Comparison of ENCODE assay signal across 14 cellular contexts in genomic region chr10:114683593-114683992, GRCh38. TPM values are rescaled to one million over a fixed set of nuclear protein-coding genes. Genes with fewer than 3 reads are reported as not detected.
DNase-seq lines count a peak whose midpoint lies in the region; ATAC-seq and TF ChIP-seq lines count a peak whose summit lies in the region.
"Had no signal": no experiment of that assay in that cellular context is flagged by ENCODE, and none has a peak within 500 bp of the region (broad histone marks: within the 10 kb centered on the region; RNA-seq: fewer than 3 reads in every experiment).

No MANE protein-coding gene starts in this region.

- ATAC-seq in SK-N-SH treated with all-trans-retinoic acid at 6 μM for 48 hours (no peak), left cardiac atrium (peak; percentile 29 to 42), HG03108 (IDR thresholded peaks at IDR 0.05; ENCODE audit: unreplicated experiment) (no peak), GM18498 (IDR thresholded peaks at IDR 0.05; ENCODE audit: unreplicated experiment) (no peak)
- ATAC-seq: activated T-cell treated with anti-CD3 and anti-CD28 coated beads, Interleukin-2, amount 50 U/mL, for 72 hours; stimulated activated naive CD8-positive, alpha-beta T cell treated with anti-CD3 and anti-CD28 coated beads, Interleukin-15, amount 100 ng/mL, for 72 hours had no signal

- no peaks in the 10 kb centered on the region for H3K9me3 ChIP-seq in SK-N-SH
- H3K9me3 ChIP-seq: prostate gland had no signal

- no peak for TF ChIP-seq EP300 in SK-N-SH (IDR thresholded peaks at IDR 0.05; ENCODE audit: borderline replicate concordance in 1 of 2, low read depth in 1 of 2, low read length in 1 of 2)

- H3K4me3 ChIP-seq in SK-N-SH (ENCODE audit: low read depth in 2 of 2, low read length in 1 of 2) (peak overlapping the region in 1 of 2 experiments; percentile 29; a peak in 1 of 4 replicates), rectal smooth muscle tissue (ENCODE audit: low read length) (peak overlapping the region; percentile 25)
- H3K4me3 ChIP-seq: prostate gland had no signal

- POLR2A ChIA-PET in SK-N-SH (lab: Yijun Ruan, JAX) = no interaction called here

- no peak overlapping the region for H3K4me2 ChIP-seq in SK-N-SH

- no peaks in the 10 kb centered on the region; the same call in 1 of the 2 replicates for H3K79me2 ChIP-seq in SK-N-SH (ENCODE audit: insufficient read depth)

- peaks cover 25% of the 10 kb centered on the region for H3F3A ChIP-seq in SK-N-SH (replicated peaks; ENCODE audit: insufficient read depth)

- intact Hi-C loops in left cardiac atrium (cut with DNase I) = loop anchor here in 1 of 2 donors (5.0 kb wide), 1 partner anchor 51 kb away; no protein-coding TSS in a partner anchor

- no peak overlapping the region for H2AFZ ChIP-seq in SK-N-SH (ENCODE audit: low read depth)

- WGBS in SK-N-SH (ENCODE audit: low lambda C conversion rate) = 96% methylated on average over 6 of the region's 9 CpGs

- DNase-seq in SK-N-SH (no peak), left cardiac atrium (peak; percentile 41), SKM-1 (lab: John Stamatoyannopoulos, UW; ENCODE audit: unreplicated experiment) (no peak), NOMO-1 treated with DMSO at 0.1 percent for 48 hours (lab: John Stamatoyannopoulos, UW; ENCODE audit: unreplicated experiment) (no peak)
- DNase-seq: 8988T; activated CD4-positive, CD25-positive, alpha-beta regulatory T cell treated with anti-CD3 and anti-CD28 coated beads, Interleukin-2, amount 50 U/mL, for 72 hours; activated T-cell treated with anti-CD3 and anti-CD28 coated beads, Interleukin-2, amount 50 U/mL, for 72 hours; NCI-H2029 treated with DMSO at 0.1 percent for 48 hours; stimulated activated naive CD8-positive, alpha-beta T cell treated with anti-CD3 and anti-CD28 coated beads, Interleukin-15, amount 100 ng/mL, for 72 hours had no signal

- H3K27ac ChIP-seq in SK-N-SH (ENCODE audit: low read depth in 2 of 2, low read length in 1 of 2) (peak overlapping the region; percentile 88 to 94; a peak in 2 of 4 replicates), rectal smooth muscle tissue (ENCODE audit: low read depth, low read length) (peak overlapping the region; percentile 62)

- CTCF ChIA-PET in SK-N-SH (lab: Yijun Ruan, JAX) = interaction anchor here (0.9 to 1.0 kb wide), 3 partner anchors 11 to 29 kb away, joined by 3 read pairs; no protein-coding TSS in a partner anchor

- H3K4me1 ChIP-seq in SK-N-SH (ENCODE audit: control insufficient read depth in 1 of 2, insufficient read depth in 2 of 2, low read depth in 1 of 2, low read length in 1 of 2) (peaks cover 35 to 40% of the 10 kb centered on the region in 2 experiments; a peak in 3 of 4 replicates), rectal smooth muscle tissue (ENCODE audit: control insufficient read depth, insufficient read depth, low read length) (peaks cover 8% of the 10 kb centered on the region)
- H3K4me1 ChIP-seq: prostate gland had no signal

- no peaks in the 10 kb centered on the region for H3K36me3 ChIP-seq in SK-N-SH (replicated peaks in 1 of 2; ENCODE audit: control insufficient read depth in 1 of 2, insufficient read depth in 2 of 2, low read length in 1 of 2)
- H3K36me3 ChIP-seq in rectal smooth muscle tissue (ENCODE audit: control insufficient read depth, insufficient read depth, low read length) = no peaks in the 10 kb centered on the region
- H3K36me3 ChIP-seq: prostate gland had no signal

- H3K9ac ChIP-seq in SK-N-SH = no peak overlapping the region
- H3K9ac ChIP-seq in rectal smooth muscle tissue (ENCODE audit: low read length) = no peak overlapping the region

- H4K20me1 ChIP-seq in SK-N-SH (ENCODE audit: insufficient read depth) = no peaks in the 10 kb centered on the region

- TF ChIP-seq RAD21 in SK-N-SH (IDR thresholded peaks at IDR 0.05; ENCODE audit: low read length) = no peak

- H3K27me3 ChIP-seq in SK-N-SH (ENCODE audit: insufficient read depth) (no peaks in the 10 kb centered on the region), rectal smooth muscle tissue (ENCODE audit: control insufficient read depth, insufficient read depth, low read length) (no peaks in the 10 kb centered on the region)

- no peaks in the 10 kb centered on the region for H3K9me2 ChIP-seq in SK-N-SH

- no peak for TF ChIP-seq CTCF in SK-N-SH (IDR thresholded peaks at IDR 0.05)

TF ChIP-seq in SK-N-SH, 30 proteins besides CTCF, POLR2A, EP300 and RAD21:
- no peak for TF ChIP-seq FOSL2 (IDR thresholded peaks at IDR 0.05; ENCODE audit: borderline replicate concordance, low read depth)
- no peak for TF ChIP-seq MEF2A (IDR thresholded peaks at IDR 0.05; ENCODE audit: borderline replicate concordance, low read depth)
- no peak for TF ChIP-seq IRF3 (IDR thresholded peaks at IDR 0.05; ENCODE audit: low read depth, low read length)
- TF ChIP-seq JUND (IDR thresholded peaks at IDR 0.05) = no peak
- TF ChIP-seq NRF1 (IDR thresholded peaks at IDR 0.05; ENCODE audit: low read depth, low read length) = no peak

TF ChIP-seq in SK-N-SH treated with all-trans-retinoic acid at 6 μM for 48 hours, 23 proteins besides CTCF, POLR2A, EP300 and RAD21 (continues in another document):
- TF ChIP-seq ZNF70 (CRISPR knock-in tag; IDR thresholded peaks at IDR 0.05) (no peak), PATZ1 (CRISPR knock-in tag; IDR thresholded peaks at IDR 0.05; ENCODE audit: borderline replicate concordance) (no peak), TOX (CRISPR knock-in tag; IDR thresholded peaks at IDR 0.05; ENCODE audit: borderline replicate concordance) (no peak), ZNF565 (CRISPR knock-in tag; conservative IDR thresholded peaks at IDR 0.05; ENCODE audit: low read depth) (no peak), CREB5 (CRISPR knock-in tag; IDR thresholded peaks at IDR 0.05; ENCODE audit: low read depth) (no peak), TCF4 (CRISPR knock-in tag; IDR thresholded peaks at IDR 0.05; ENCODE audit: borderline replicate concordance) (no peak), CSRNP3 (CRISPR knock-in tag; IDR thresholded peaks at IDR 0.05) (no peak), POU6F1 (CRISPR knock-in tag; IDR thresholded peaks at IDR 0.05; ENCODE audit: borderline replicate concordance, low read depth) (no peak), ZC3H10 (CRISPR knock-in tag; IDR thresholded peaks at IDR 0.05) (no peak), SNAI2 (CRISPR knock-in tag; IDR thresholded peaks at IDR 0.05) (no peak), RARB (CRISPR knock-in tag; IDR thresholded peaks at IDR 0.05) (no peak), GLIS3 (CRISPR knock-in tag; IDR thresholded peaks at IDR 0.05) (no peak), ARNTL (CRISPR knock-in tag; IDR thresholded peaks at IDR 0.05; ENCODE audit: borderline replicate concordance, low read depth) (no peak), OSR1 (CRISPR knock-in tag; IDR thresholded peaks at IDR 0.05) (no peak)

RNA-seq across cellular contexts. Expression of gene ABLIM1, which starts 25.5 kb away (rescaled TPM):
- 16.1 and 24.9 TPM in 2 replicates for polyA plus RNA-seq in SK-N-SH (2012; rRNA removed)
- 13.0 and 19.7 TPM in 2 replicates for polyA plus RNA-seq in SK-N-SH (2012; cell fraction: cytosol; rRNA removed)
- 21.3 and 27.5 TPM in 2 replicates for polyA plus RNA-seq in SK-N-SH (2012; cell fraction: nucleus; rRNA removed)
- total RNA-seq in left cardiac atrium = 100 to 1,000 TPM; 292 to 305 TPM

Comparison
In these comparisons a context has a peak if more than half of its experiments do, and no peak if none do; other contexts are left out.
1. ATAC-seq: peak in left cardiac atrium (2 of 2); none in SK-N-SH treated with all-trans-retinoic acid at 6 μM for 48 hours (single experiment), HG03108 (single experiment) and GM18498 (single experiment).